18 cellular contexts compared by ENCODE assay signal in the genomic region with DNA sequence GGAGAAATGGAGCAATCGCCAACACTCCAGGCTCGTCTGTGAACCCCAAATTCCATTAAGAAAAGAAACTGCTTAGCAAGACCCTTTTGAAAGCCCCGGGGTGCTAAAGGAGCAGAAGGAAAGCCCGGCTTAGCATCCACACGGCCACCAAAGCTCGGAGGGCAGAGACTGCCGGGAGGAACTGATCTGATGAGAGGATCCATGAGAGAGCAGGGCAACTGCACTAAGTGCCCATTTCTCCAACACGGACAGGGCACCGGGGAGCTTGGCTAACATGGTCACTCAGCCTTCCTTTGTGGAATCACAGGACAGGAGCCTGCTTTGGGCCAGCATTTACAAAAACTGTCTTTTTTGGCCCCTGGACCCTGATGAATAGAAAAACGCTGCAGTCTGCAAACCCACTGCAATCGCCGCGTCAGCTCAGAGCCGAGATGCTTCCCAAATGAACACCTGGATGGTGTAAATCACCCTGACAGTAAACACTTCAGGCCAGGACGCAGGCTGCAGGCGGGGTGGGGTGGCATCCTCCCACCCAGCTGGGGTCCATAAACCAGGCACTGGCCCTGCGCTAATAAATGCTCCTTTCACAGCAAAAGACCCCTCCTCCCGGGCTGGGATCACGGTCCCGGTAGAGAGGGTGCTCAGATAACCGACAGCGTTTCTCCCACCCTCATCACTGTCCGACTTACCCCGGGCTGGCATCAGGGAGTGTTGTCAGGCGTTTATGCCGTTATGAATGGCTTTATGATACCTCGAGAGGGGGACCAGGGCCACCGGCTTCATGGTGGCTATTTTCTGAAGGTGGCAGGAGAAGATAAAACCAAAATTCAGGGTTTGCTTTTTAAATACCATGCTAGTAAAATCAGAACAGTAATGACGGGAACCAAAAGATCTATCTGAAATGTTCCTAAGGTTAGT.
DNase-seq lines count a peak whose midpoint lies in the region; ATAC-seq and TF ChIP-seq lines count a peak whose summit lies in the region.
"Had no signal": no experiment of that assay in that cellular context is flagged by ENCODE, and none has a peak within 500 bp of the region (broad histone marks: within the 10 kb centered on the region; RNA-seq: fewer than 3 reads in every experiment).

No MANE protein-coding gene starts in this region.

- 32 to 38% methylated on average over 9 to 25 of the region's 29 CpGs for WGBS in esophagus squamous epithelium, 2 donors

- DNase-seq in NCI-H748 (lab: John Stamatoyannopoulos, UW; ENCODE audit: unreplicated experiment) = peak; percentile 43
- DNase-seq in NCI-H748 treated with DMSO at 0.1 percent for 48 hours (lab: John Stamatoyannopoulos, UW) = no peak
- no peak for DNase-seq in esophagus squamous epithelium (lab: John Stamatoyannopoulos, UW)
- DNase-seq in nephron progenitor cell = peak; percentile 63
- peak; percentile 41 for DNase-seq in ureter (ENCODE audit: low spot score)
- DNase-seq in activated CD4-positive, alpha-beta memory T cell treated with anti-CD3 and anti-CD28 coated beads for 36 hours = no peak
- DNase-seq: 8988T; activated CD4-positive, alpha-beta T cell treated with anti-CD3 and anti-CD28 coated beads, Interleukin-2, amount 10 ng/mL, durations not matched to agents 7 days and 5 days; activated gamma-delta T cell treated with Interleukin-2 at 50 U/mL for 16 hours; adrenal gland; NCI-H146; occipital lobe; stimulated activated CD4-positive, alpha-beta T cell treated with anti-CD3 and anti-CD28 coated beads, Interleukin-2, amount 100 ng/mL, for 24 hours; stimulated activated naive CD8-positive, alpha-beta T cell treated with anti-CD3 and anti-CD28 coated beads, Interleukin-15, Interleukin-2, amounts not matched to agents 100 U/mL and 50 U/mL, for 24 hours; uterus had no signal

- H3K4me1 Mint-ChIP-seq in nephron progenitor cell = peaks cover 82% of the 10 kb centered on the region
- H3K4me1 Mint-ChIP-seq in activated CD4-positive, alpha-beta memory T cell treated with anti-CD3 and anti-CD28 coated beads for 36 hours (ENCODE audit: low read depth) = no peaks in the 10 kb centered on the region
- H3K4me1 Mint-ChIP-seq: activated CD4-positive, alpha-beta T cell treated with anti-CD3 and anti-CD28 coated beads, Interleukin-2, amount 10 ng/mL, durations not matched to agents 7 days and 5 days had no signal

- CTCF ChIA-PET in activated CD4-positive, alpha-beta memory T cell treated with anti-CD3 and anti-CD28 coated beads for 36 hours (lab: Charles Lee) = no interaction called here

- H3K27ac ChIP-seq in esophagus squamous epithelium = peak overlapping the region; percentile 38 to 92 (median 82)
- H3K27ac ChIP-seq: adrenal gland, uterus had no signal

- no peak for ATAC-seq in HG03457 (IDR thresholded peaks at IDR 0.05; ENCODE audit: unreplicated experiment)
- ATAC-seq in GM18505 (IDR thresholded peaks at IDR 0.05; ENCODE audit: unreplicated experiment) = no peak
- ATAC-seq: sciatic nerve; stimulated activated naive CD8-positive, alpha-beta T cell treated with anti-CD3 and anti-CD28 coated beads, Interleukin-15, Interleukin-2, amounts not matched to agents 100 U/mL and 50 U/mL, for 24 hours had no signal

- no peaks in the 10 kb centered on the region for H3K9me3 ChIP-seq in esophagus squamous epithelium
- H3K9me3 ChIP-seq: adrenal gland, uterus had no signal

- H3K36me3 ChIP-seq in esophagus squamous epithelium = no peaks in the 10 kb centered on the region
- H3K36me3 ChIP-seq: adrenal gland, uterus had no signal

- peaks cover 0 to 92% (median 0%) of the 10 kb centered on the region in 4 donors for H3K27me3 ChIP-seq in esophagus squamous epithelium

- peaks cover 70% of the 10 kb centered on the region for H3K27me3 Mint-ChIP-seq in nephron progenitor cell (ENCODE audit: low read depth, poor library complexity)
- H3K27me3 Mint-ChIP-seq in activated CD4-positive, alpha-beta memory T cell treated with anti-CD3 and anti-CD28 coated beads for 36 hours = peaks cover 36% of the 10 kb centered on the region

- peak overlapping the region; percentile 32 for H3K27ac Mint-ChIP-seq in nephron progenitor cell
- H3K27ac Mint-ChIP-seq in activated CD4-positive, alpha-beta memory T cell treated with anti-CD3 and anti-CD28 coated beads for 36 hours = no peak overlapping the region
- H3K27ac Mint-ChIP-seq: activated CD4-positive, alpha-beta T cell treated with anti-CD3 and anti-CD28 coated beads, Interleukin-2, amount 10 ng/mL, durations not matched to agents 7 days and 5 days had no signal

- peak overlapping the region; percentile 62 for H3K4me3 Mint-ChIP-seq in nephron progenitor cell
- H3K4me3 Mint-ChIP-seq in activated CD4-positive, alpha-beta memory T cell treated with anti-CD3 and anti-CD28 coated beads for 36 hours = no peak overlapping the region
- H3K4me3 Mint-ChIP-seq: activated CD4-positive, alpha-beta T cell treated with anti-CD3 and anti-CD28 coated beads, Interleukin-2, amount 10 ng/mL, durations not matched to agents 7 days and 5 days had no signal

- POLR2A ChIA-PET in activated CD4-positive, alpha-beta memory T cell treated with anti-CD3 and anti-CD28 coated beads for 36 hours (lab: Charles Lee) = no interaction called here

- intact Hi-C loops in esophagus squamous epithelium (cut with DNase I) = loop anchor here (5.0 kb wide), 1 partner anchor 319 kb away; no protein-coding TSS in a partner anchor
- intact Hi-C loops in activated CD4-positive, alpha-beta memory T cell treated with anti-CD3 and anti-CD28 coated beads for 36 hours (cut with micrococcal nuclease) = no loop called here

- TF ChIP-seq CTCF in esophagus squamous epithelium (IDR thresholded peaks at IDR 0.05) (no peak), nephron progenitor cell (IDR thresholded peaks at IDR 0.05) (no peak)

- peaks cover 0 to 6% (median 0%) of the 10 kb centered on the region in 3 donors for H3K4me1 ChIP-seq in esophagus squamous epithelium
- H3K4me1 ChIP-seq: adrenal gland, uterus had no signal

- no peak for TF ChIP-seq POLR2A in esophagus squamous epithelium (IDR thresholded peaks at IDR 0.05)
- TF ChIP-seq POLR2A in GM18505 (IDR thresholded peaks at IDR 0.05; ENCODE audit: borderline replicate concordance, extremely low read depth, insufficient read depth, insufficient read length) = no peak

- no peaks in the 10 kb centered on the region for H3K36me3 Mint-ChIP-seq in nephron progenitor cell (ENCODE audit: low read depth)
- no peaks in the 10 kb centered on the region for H3K36me3 Mint-ChIP-seq in activated CD4-positive, alpha-beta memory T cell treated with anti-CD3 and anti-CD28 coated beads for 36 hours

- no peaks in the 10 kb centered on the region for H3K9me3 Mint-ChIP-seq in nephron progenitor cell
- H3K9me3 Mint-ChIP-seq in activated CD4-positive, alpha-beta memory T cell treated with anti-CD3 and anti-CD28 coated beads for 36 hours = no peaks in the 10 kb centered on the region
- H3K9me3 Mint-ChIP-seq: activated CD4-positive, alpha-beta T cell treated with anti-CD3 and anti-CD28 coated beads, Interleukin-2, amount 10 ng/mL, durations not matched to agents 7 days and 5 days had no signal

- H3K4me3 ChIP-seq in esophagus squamous epithelium = peak overlapping the region in 3 of 4 donors; percentile 28 to 53 (median 29)
- H3K4me3 ChIP-seq: adrenal gland, uterus had no signal

Comparison
In these comparisons a context has a peak if more than half of its experiments do, and no peak if none do; other contexts are left out.
1. DNase-seq: peak in NCI-H748 (single experiment), nephron progenitor cell (single experiment) and ureter (single experiment); none in NCI-H748 treated with DMSO at 0.1 percent for 48 hours (single experiment), esophagus squamous epithelium (single experiment) and activated CD4-positive, alpha-beta memory T cell treated with anti-CD3 and anti-CD28 coated beads for 36 hours (single experiment).